ENCODE assay signal across 1 cellular context in genomic region chr6:140485740-140486467, GRCh38.
TF ChIP-seq lines count a peak whose summit lies in the region.

No MANE protein-coding gene starts in this region.

TF ChIP-seq in SK-N-SH, 30 proteins besides CTCF, POLR2A, EP300 and RAD21 (continued from another document):
- no peak for TF ChIP-seq ZBTB33 (IDR thresholded peaks at IDR 0.05; ENCODE audit: borderline replicate concordance, low read depth)
- TF ChIP-seq POLR2AphosphoS5 (IDR thresholded peaks at IDR 0.05; ENCODE audit: low read depth, low read length): no peak
- TF ChIP-seq NRF1 (IDR thresholded peaks at IDR 0.05; ENCODE audit: low read depth, low read length): no peak
- TF ChIP-seq FOSL2 (IDR thresholded peaks at IDR 0.05; ENCODE audit: borderline replicate concordance, low read depth): peak; percentile 68; the same call in 1 of the 2 replicates
- TF ChIP-seq IRF3 (IDR thresholded peaks at IDR 0.05; ENCODE audit: low read depth, low read length): no peak
- TF ChIP-seq RXRA (IDR thresholded peaks at IDR 0.05; ENCODE audit: borderline replicate concordance, low read depth): no peak
